In the genomic region with DNA sequence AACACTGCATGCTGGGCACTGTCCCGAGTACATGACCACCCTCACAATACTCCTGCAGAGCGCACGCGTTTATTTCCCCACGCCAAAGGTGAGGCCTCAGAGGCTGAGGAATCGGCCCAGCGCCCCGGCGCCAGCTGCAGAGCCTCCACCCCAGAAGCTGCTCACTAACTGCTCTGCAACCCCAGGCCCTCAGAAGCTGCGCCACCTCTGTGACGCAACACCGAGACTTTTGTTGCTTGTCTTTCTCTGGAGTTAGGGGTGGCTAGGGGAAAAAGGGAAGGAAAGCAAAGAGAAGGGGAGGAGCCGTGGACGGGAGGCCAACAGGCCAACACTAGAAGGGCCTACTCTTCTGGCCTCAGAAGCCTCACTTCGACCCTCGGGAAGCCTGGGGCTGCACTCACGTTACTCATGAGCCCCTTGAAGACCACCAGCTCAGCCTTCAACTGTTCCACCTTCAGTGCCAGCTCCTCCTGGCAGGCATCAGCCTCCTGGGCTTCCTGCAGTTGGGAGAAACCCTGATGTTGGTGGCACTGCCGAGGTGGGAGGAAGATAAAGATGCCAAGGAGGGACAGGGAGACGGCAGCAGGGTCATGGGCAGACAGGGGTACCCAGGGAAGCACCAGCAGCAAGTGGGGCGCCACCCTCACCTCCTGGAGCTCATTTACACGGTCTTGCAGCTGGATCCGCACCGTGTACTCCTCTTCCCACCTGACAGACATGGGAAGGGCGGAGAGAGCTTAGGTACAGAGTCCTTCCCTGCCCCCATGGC, we compare ENCODE assay signal across 8 cellular contexts. TPM values are rescaled to one million over a fixed set of nuclear protein-coding genes. Genes with fewer than 3 reads are reported as not detected.
DNase-seq lines count a peak whose midpoint lies in the region; ATAC-seq and TF ChIP-seq lines count a peak whose summit lies in the region.
"Had no signal": no experiment of that assay in that cellular context is flagged by ENCODE, and none has a peak within 500 bp of the region (broad histone marks: within the 10 kb centered on the region; RNA-seq: fewer than 3 reads in every experiment).

No MANE protein-coding gene starts in this region.

- H3K9me3 Mint-ChIP-seq in natural killer cell: no peaks in the 10 kb centered on the region
- H3K9me3 Mint-ChIP-seq: activated T-helper 2 cell treated with anti-CD3 and anti-CD28 coated beads, Interferon-gamma antibody, Interleukin-2, Interleukin-4, amounts not matched to agents 10 μg/mL and 5 μg/mL and 100 μg/mL, durations not matched to agents 14 hours and 24 hours and 36 hours; naive B cell had no signal

- peaks cover 52% of the 10 kb centered on the region for H3K4me1 ChIP-seq in NT2/D1 (ENCODE audit: insufficient read depth, insufficient read length)
- peaks cover 40 to 92% (median 78%) of the 10 kb centered on the region in 9 donors for H3K4me1 ChIP-seq in heart right ventricle
- H3K4me1 ChIP-seq in suprapubic skin: peaks cover 65% of the 10 kb centered on the region

- no peak overlapping the region for H3K4me3 ChIP-seq in NT2/D1 (ENCODE audit: insufficient read length, low read depth)
- peak overlapping the region in 6 of 10 donors; percentile 27 to 97 (median 88) for H3K4me3 ChIP-seq in heart right ventricle
- H3K4me3 ChIP-seq in suprapubic skin: no peak overlapping the region

- intact Hi-C loops in heart right ventricle (cut with DNase I) (no loop called here), natural killer cell (cut with micrococcal nuclease) (no loop called here)

- TF ChIP-seq CTCF in heart right ventricle (IDR thresholded peaks at IDR 0.05) (no peak), suprapubic skin (IDR thresholded peaks at IDR 0.05) (no peak), natural killer cell (IDR thresholded peaks at IDR 0.05) (no peak)

- DNase-seq in NT2/D1 (ENCODE audit: low read depth, low spot score) (no peak), heart right ventricle (peak in 1 of 2 donors; percentile 41), suprapubic skin (ENCODE audit: low spot score in 2 of 2) (no peak), natural killer cell (no peak), NCI-H1092 (lab: John Stamatoyannopoulos, UW) (no peak)
- DNase-seq: naive B cell had no signal

- H3K9ac ChIP-seq in NT2/D1 (ENCODE audit: insufficient read length, low read depth): peak overlapping the region; percentile 61

- no peak overlapping the region for H3K27ac Mint-ChIP-seq in natural killer cell
- H3K27ac Mint-ChIP-seq: activated T-helper 2 cell treated with anti-CD3 and anti-CD28 coated beads, Interferon-gamma antibody, Interleukin-2, Interleukin-4, amounts not matched to agents 10 μg/mL and 5 μg/mL and 100 μg/mL, durations not matched to agents 14 hours and 24 hours and 36 hours; naive B cell had no signal

- peak overlapping the region; percentile 78 to 98 (median 92) for H3K27ac ChIP-seq in heart right ventricle
- H3K27ac ChIP-seq in suprapubic skin: peak overlapping the region; percentile 78

- no peaks in the 10 kb centered on the region for H3K27me3 ChIP-seq in NT2/D1 (ENCODE audit: insufficient read depth, insufficient read length)
- no peaks in the 10 kb centered on the region for H3K27me3 ChIP-seq in heart right ventricle
- no peaks in the 10 kb centered on the region for H3K27me3 ChIP-seq in suprapubic skin

- WGBS in heart right ventricle, 2 donors: 79 to 82% methylated on average over 24 of the region's 24 CpGs
- 71% methylated on average over 20 of the region's 24 CpGs for WGBS in suprapubic skin

- TF ChIP-seq EP300 in suprapubic skin (IDR thresholded peaks at IDR 0.05): no peak

- TF ChIP-seq POLR2A in suprapubic skin (IDR thresholded peaks at IDR 0.05): peak in 1 of 2 donors; percentile 9

- H3K4me1 Mint-ChIP-seq in natural killer cell: peaks cover 42 to 53% of the 10 kb centered on the region in 2 donors

- ATAC-seq in heart right ventricle: no peak
- no peak for ATAC-seq in natural killer cell
- no peak for ATAC-seq in HG03280 (IDR thresholded peaks at IDR 0.05; ENCODE audit: unreplicated experiment)

- H3K4me3 Mint-ChIP-seq in natural killer cell: no peak overlapping the region

- no peaks in the 10 kb centered on the region for H3K27me3 Mint-ChIP-seq in natural killer cell (ENCODE audit: low read depth in 2 of 2)
- H3K27me3 Mint-ChIP-seq: naive B cell had no signal

- H3K36me3 Mint-ChIP-seq in natural killer cell: no peaks in the 10 kb centered on the region

- H3K36me3 ChIP-seq in NT2/D1 (ENCODE audit: insufficient read depth, insufficient read length, low read length) (peaks cover 86% of the 10 kb centered on the region), heart right ventricle (peaks cover 0 to 58% (median 8%) of the 10 kb centered on the region in 9 donors), suprapubic skin (peaks cover 19% of the 10 kb centered on the region)

- H3K9me3 ChIP-seq in NT2/D1 (ENCODE audit: insufficient read depth, low read length) (no peaks in the 10 kb centered on the region), heart right ventricle (no peaks in the 10 kb centered on the region), suprapubic skin (no peaks in the 10 kb centered on the region)

RNA-seq across cellular contexts. Expression of gene IFFO1, which starts 5.4 kb away (rescaled TPM):
- total RNA-seq in heart right ventricle: 10 to 100 TPM; 10.5 to 21.6 (median 17.3) TPM
- polyA plus RNA-seq in heart right ventricle: 10 to 100 TPM; 14.3 to 30.5 TPM
- total RNA-seq in suprapubic skin: 1 to 10 TPM; 1.9 to 5.8 (median 4.3) TPM
- 10 to 100 TPM; 51.5 to 67.7 (median 62.3) TPM for total RNA-seq in natural killer cell

RNA-seq across cellular contexts. Expression of gene GAPDH, which starts 16.2 kb away (rescaled TPM):
- total RNA-seq in heart right ventricle (1,000 to 10,000 TPM; 4,081 to 7,888 (median 4,666) TPM), suprapubic skin (1,000 to 10,000 TPM; 1,442 to 2,828 (median 1,967) TPM), natural killer cell (100 to 1,000 TPM; 606 to 729 (median 642) TPM)
- 1,000 to 10,000 TPM; 5,840 to 6,426 TPM for polyA plus RNA-seq in heart right ventricle

RNA-seq across cellular contexts. Expression of gene NOP2, which starts 17.6 kb away (rescaled TPM):
- total RNA-seq in heart right ventricle (10 to 100 TPM; 11.1 to 29.2 (median 15.3) TPM), suprapubic skin (10 to 100 TPM; 34.6 to 62.2 (median 42.3) TPM), natural killer cell (100 to 1,000 TPM in 1 of 3 donors, 10 to 100 TPM in 2; 85.2 to 105 (median 89.1) TPM)
- polyA plus RNA-seq in heart right ventricle: 10 to 100 TPM; 18.5 to 31.1 TPM

RNA-seq across cellular contexts. Expression of gene NCAPD2, which starts 56.6 kb away (rescaled TPM):
- 10 to 100 TPM in 8 of 10 donors, 1 to 10 TPM in 2; 8.4 to 18.8 (median 13.1) TPM for total RNA-seq in heart right ventricle
- 1 to 10 TPM; 5.4 to 5.8 TPM for polyA plus RNA-seq in heart right ventricle
- total RNA-seq in suprapubic skin: 10 to 100 TPM; 22.6 to 43.2 (median 31.0) TPM
- total RNA-seq in natural killer cell: 10 to 100 TPM; 38.8 to 53.1 (median 44.1) TPM

RNA-seq across cellular contexts. Expression of gene CHD4, which starts 56.7 kb away (rescaled TPM):
- total RNA-seq in heart right ventricle (100 to 1,000 TPM; 125 to 201 (median 153) TPM), suprapubic skin (100 to 1,000 TPM; 191 to 258 (median 206) TPM), natural killer cell (100 to 1,000 TPM; 568 to 795 (median 658) TPM)
- 100 to 1,000 TPM; 129 to 265 TPM for polyA plus RNA-seq in heart right ventricle

Comparison
In these comparisons a context has a peak if more than half of its experiments do, and no peak if none do; other contexts are left out.
1. H3K4me3 ChIP-seq: peak in heart right ventricle (6 of 10); none in NT2/D1 (single experiment) and suprapubic skin (single experiment).